Comparison of ENCODE assay signal across 1 cellular context in genomic region chr4:38967260-38968095, GRCh38.
A peak's percentile ranks its signal among the peaks of the same experiment; 100 is the strongest.
TF ChIP-seq lines count a peak whose summit lies in the region.

No MANE protein-coding gene starts in this region.

TF ChIP-seq in K562, 482 proteins besides CTCF, POLR2A, EP300 and RAD21 (continued from another document and continues in another):
- TF ChIP-seq ZBTB1 (CRISPR knock-in tag; IDR thresholded peaks at IDR 0.05; ENCODE audit: borderline replicate concordance, low read depth): no peak
- no peak for TF ChIP-seq RBM22 (IDR thresholded peaks at IDR 0.05; ENCODE audit: low read depth, low read length, poor library complexity, severe bottlenecking)
- TF ChIP-seq BMI1 (IDR thresholded peaks at IDR 0.05; ENCODE audit: low read length): no peak
- peak; percentile 20; the same call in 1 of the 2 replicates for TF ChIP-seq HIVEP1 (CRISPR knock-in tag; IDR thresholded peaks at IDR 0.05)
- TF ChIP-seq MCM2 (IDR thresholded peaks at IDR 0.05; ENCODE audit: low read depth): no peak
- no peak for TF ChIP-seq MTA2 (IDR thresholded peaks at IDR 0.05; ENCODE audit: low read depth)
- TF ChIP-seq RFX7 (CRISPR knock-in tag; IDR thresholded peaks at IDR 0.05): no peak
- no peak for TF ChIP-seq PHF21A (IDR thresholded peaks at IDR 0.05; ENCODE audit: borderline replicate concordance, low read depth)
- TF ChIP-seq E2F6 (IDR thresholded peaks at IDR 0.05; ENCODE audit: borderline replicate concordance in 1 of 2, extremely low read depth in 1 of 2, insufficient read depth in 1 of 2, insufficient read length in 1 of 2, low read depth in 1 of 2, low read length in 1 of 2, poor library complexity in 1 of 2, severe bottlenecking in 1 of 2): no peak
- TF ChIP-seq ELK1 (CRISPR knock-in tag; IDR thresholded peaks at IDR 0.05): no peak
- peak; percentile 52; the same call in 1 of the 2 replicates for TF ChIP-seq SMARCE1 (IDR thresholded peaks at IDR 0.05)
- TF ChIP-seq HMBOX1 (IDR thresholded peaks at IDR 0.05): no peak
- no peak for TF ChIP-seq ARHGAP35 (IDR thresholded peaks at IDR 0.05; ENCODE audit: partially characterized antibody)
- TF ChIP-seq KLF6 (CRISPR knock-in tag; IDR thresholded peaks at IDR 0.05; ENCODE audit: borderline replicate concordance): peak; percentile 79; the same call in 1 of the 2 replicates
- TF ChIP-seq HINFP (tag; conservative IDR thresholded peaks at IDR 0.05; ENCODE audit: low read depth): no peak
- no peak for TF ChIP-seq TCF3 (CRISPR knock-in tag; IDR thresholded peaks at IDR 0.05)
- no peak for TF ChIP-seq ZNF75A (CRISPR knock-in tag; IDR thresholded peaks at IDR 0.05)
- no peak for TF ChIP-seq RB1 (IDR thresholded peaks at IDR 0.05; ENCODE audit: low read depth)
- TF ChIP-seq E4F1 (CRISPR knock-in tag; IDR thresholded peaks at IDR 0.05; ENCODE audit: borderline replicate concordance): no peak
- TF ChIP-seq RNF2 (IDR thresholded peaks at IDR 0.05): no peak
- no peak for TF ChIP-seq ZNF165 (CRISPR knock-in tag; IDR thresholded peaks at IDR 0.05; ENCODE audit: borderline replicate concordance)
- no peak for TF ChIP-seq ELF2 (CRISPR knock-in tag; IDR thresholded peaks at IDR 0.05)
- TF ChIP-seq ZNF384 (IDR thresholded peaks at IDR 0.05; ENCODE audit: low read depth, low read length): peak; percentile 89
- no peak for TF ChIP-seq HDAC2 (IDR thresholded peaks at IDR 0.05)
- no peak for TF ChIP-seq WHSC1 (IDR thresholded peaks at IDR 0.05; ENCODE audit: low read length)
- TF ChIP-seq TFAP4 (CRISPR knock-in tag; IDR thresholded peaks at IDR 0.05; ENCODE audit: borderline replicate concordance): no peak
- TF ChIP-seq ZNF589 (CRISPR knock-in tag; IDR thresholded peaks at IDR 0.05; ENCODE audit: low read depth): peak; percentile 99
- TF ChIP-seq FOXJ2 (tag; IDR thresholded peaks at IDR 0.05): peak; percentile 55; the same call in 1 of the 2 replicates
- TF ChIP-seq CBFA2T2 (conservative IDR thresholded peaks at IDR 0.05): no peak
- TF ChIP-seq BRF1 (IDR thresholded peaks at IDR 0.05; ENCODE audit: borderline replicate concordance, extremely low read depth, insufficient read length): no peak
- TF ChIP-seq CREB5 (CRISPR knock-in tag; IDR thresholded peaks at IDR 0.05): no peak
- no peak for TF ChIP-seq ESRRA (IDR thresholded peaks at IDR 0.05; ENCODE audit: borderline replicate concordance, low read depth)
- TF ChIP-seq MBD1 (CRISPR knock-in tag; IDR thresholded peaks at IDR 0.05): no peak
- no peak for TF ChIP-seq ZNF511 (CRISPR knock-in tag; IDR thresholded peaks at IDR 0.05)
- no peak for TF ChIP-seq IRF1 (CRISPR knock-in tag; IDR thresholded peaks at IDR 0.05; ENCODE audit: borderline replicate concordance)
- no peak for TF ChIP-seq ZBTB2 (IDR thresholded peaks at IDR 0.05)
- no peak for TF ChIP-seq SMC3 (conservative IDR thresholded peaks at IDR 0.05; ENCODE audit: insufficient read depth, low read depth, low read length)
- no peak for TF ChIP-seq MBD2 (IDR thresholded peaks at IDR 0.05; ENCODE audit: borderline replicate concordance, low read depth)
- TF ChIP-seq EZH2 (IDR thresholded peaks at IDR 0.05; ENCODE audit: borderline replicate concordance, low read depth, low read length): no peak
- TF ChIP-seq PPARD (CRISPR knock-in tag; IDR thresholded peaks at IDR 0.05): no peak
- TF ChIP-seq CXXC5 (CRISPR knock-in tag; IDR thresholded peaks at IDR 0.05): peak; percentile 62; the same call in 1 of the 2 replicates
- TF ChIP-seq ZNF253 (CRISPR knock-in tag; conservative IDR thresholded peaks at IDR 0.05): no peak
- 0 out of 4 replicates have a peak, but pooled peaks of 1 of the 2 experiments have one; percentile 6 for TF ChIP-seq TEAD1 (CRISPR knock-in tag; IDR thresholded peaks at IDR 0.05)
- no peak for TF ChIP-seq ZNF324 (CRISPR knock-in tag; IDR thresholded peaks at IDR 0.05)
- no peak for TF ChIP-seq HSF4 (CRISPR knock-in tag; IDR thresholded peaks at IDR 0.05; ENCODE audit: borderline replicate concordance)
- TF ChIP-seq HNRNPUL1 (IDR thresholded peaks at IDR 0.05; ENCODE audit: low read length): no peak
- no peak for TF ChIP-seq BDP1 (IDR thresholded peaks at IDR 0.05; ENCODE audit: insufficient read depth, insufficient read length)
- no peak for TF ChIP-seq HBP1 (CRISPR knock-in tag; IDR thresholded peaks at IDR 0.05)
- TF ChIP-seq CBX2 (IDR thresholded peaks at IDR 0.05; ENCODE audit: insufficient read depth, low read length, poor library complexity, severe bottlenecking): no peak
- peak; percentile 46 for TF ChIP-seq ZNF239 (CRISPR knock-in tag; IDR thresholded peaks at IDR 0.05)
- TF ChIP-seq NR3C1 (CRISPR knock-in tag; IDR thresholded peaks at IDR 0.05): no peak
- peak; percentile 65; the same call in 1 of the 2 replicates for TF ChIP-seq SMAD4 (CRISPR knock-in tag; conservative IDR thresholded peaks at IDR 0.05)
- TF ChIP-seq ETS1 (conservative IDR thresholded peaks at IDR 0.05; ENCODE audit: control insufficient read depth, low read depth, low read length): no peak
